ENCODE assay signal across 13 cellular contexts in genomic region chr17:50731575-50732460, GRCh38. TPM values are rescaled to one million over a fixed set of nuclear protein-coding genes. Genes with fewer than 3 reads are reported as not detected.
DNase-seq lines count a peak whose midpoint lies in the region; ATAC-seq and TF ChIP-seq lines count a peak whose summit lies in the region.
"Had no signal": no experiment of that assay in that cellular context is flagged by ENCODE, and none has a peak within 500 bp of the region (broad histone marks: within the 10 kb centered on the region; RNA-seq: fewer than 3 reads in every experiment).

No MANE protein-coding gene starts in this region.

- 0 out of 2 replicates have a peak overlapping the region, but pooled peaks have one; percentile 19 for H3K27ac ChIP-seq in DND-41 (ENCODE audit: low read length)
- H3K27ac ChIP-seq in SK-N-MC = 0 out of 2 replicates have a peak overlapping the region, but pooled peaks have one; percentile 19
- peak overlapping the region; percentile 28 for H3K27ac ChIP-seq in osteoblast (ENCODE audit: low read depth, low read length)

- H3K4me1 Mint-ChIP-seq in central memory CD8-positive, alpha-beta T cell = peaks cover 62% of the 10 kb centered on the region

- ATAC-seq in DND-41 (ENCODE audit: insufficient read depth, low read depth) = no peak
- ATAC-seq in central memory CD8-positive, alpha-beta T cell (replicated peaks; ENCODE audit: extremely low read depth, poor library complexity, severe bottlenecking) = peak; percentile 62
- no peak for ATAC-seq in GM18519 (IDR thresholded peaks at IDR 0.05; ENCODE audit: low FRiP score, unreplicated experiment)
- ATAC-seq in HG02840 (IDR thresholded peaks at IDR 0.05; ENCODE audit: low FRiP score, unreplicated experiment) = no peak

- no peak overlapping the region for H3K4me2 ChIP-seq in DND-41 (ENCODE audit: insufficient read depth, low read length)
- no peak overlapping the region for H3K4me2 ChIP-seq in osteoblast (ENCODE audit: insufficient read depth, low read length)

- H3K27me3 ChIP-seq in DND-41 (ENCODE audit: insufficient read depth, low read length, poor library complexity) = no peaks in the 10 kb centered on the region
- no peaks in the 10 kb centered on the region for H3K27me3 ChIP-seq in osteoblast (ENCODE audit: insufficient read depth, low read length)

- H3K4me3 ChIP-seq in DND-41 (ENCODE audit: low read depth in 1 of 2, low read length in 2 of 2) (no peak overlapping the region), SK-N-MC (no peak overlapping the region), osteoblast (ENCODE audit: insufficient read depth, low read length) (no peak overlapping the region)

- peaks cover 14% of the 10 kb centered on the region; the same call in 1 of the 2 replicates for H3K4me1 ChIP-seq in DND-41 (ENCODE audit: insufficient read depth, low read length)
- H3K4me1 ChIP-seq in osteoblast (ENCODE audit: insufficient read depth, low read length) = peaks cover 12% of the 10 kb centered on the region

- H2AFZ ChIP-seq in DND-41 (ENCODE audit: low read depth, low read length) (no peak overlapping the region), osteoblast (ENCODE audit: low read length) (no peak overlapping the region)

- H3K79me2 ChIP-seq in DND-41 (ENCODE audit: insufficient read depth, low read length) = peaks cover 99% of the 10 kb centered on the region
- peaks cover 98% of the 10 kb centered on the region for H3K79me2 ChIP-seq in osteoblast (ENCODE audit: insufficient read depth, low read length)

- DNase-seq in DND-41 (no peak), SK-N-MC (ENCODE audit: low read depth, low spot score) (no peak), osteoblast (ENCODE audit: insufficient read length, low spot score, missing footprints) (no peak), NCI-H2227 (lab: John Stamatoyannopoulos, UW; ENCODE audit: unreplicated experiment) (no peak)
- no peak for DNase-seq in central memory CD8-positive, alpha-beta T cell (ENCODE audit: low spot score in 2 of 2)
- DNase-seq: activated CD8-positive, alpha-beta memory T cell treated with anti-CD3 and anti-CD28 coated beads for 24 hours; hippocampal formation; NCI-H1417 treated with DMSO at 0.1 percent for 48 hours; NCI-H774 had no signal

- peak overlapping the region; percentile 63 for H3K27ac Mint-ChIP-seq in central memory CD8-positive, alpha-beta T cell (ENCODE audit: low read depth)

- H3K36me3 Mint-ChIP-seq in central memory CD8-positive, alpha-beta T cell (ENCODE audit: insufficient read depth) = peaks cover 11% of the 10 kb centered on the region

- no peaks in the 10 kb centered on the region for H3K9me3 Mint-ChIP-seq in central memory CD8-positive, alpha-beta T cell

- H4K20me1 ChIP-seq in DND-41 (ENCODE audit: insufficient read depth, low read length) (peaks cover 89% of the 10 kb centered on the region), osteoblast (ENCODE audit: insufficient read depth, low read length) (peaks cover 63% of the 10 kb centered on the region)

- H3K4me3 Mint-ChIP-seq in central memory CD8-positive, alpha-beta T cell = peak overlapping the region; percentile 55

- H3K9me3 ChIP-seq in DND-41 (ENCODE audit: insufficient read depth, low read length, severe bottlenecking) (no peaks in the 10 kb centered on the region), SK-N-MC (ENCODE audit: low read depth, low read length) (no peaks in the 10 kb centered on the region), osteoblast (ENCODE audit: low read depth, low read length) (no peaks in the 10 kb centered on the region)

- H3K36me3 ChIP-seq in DND-41 (ENCODE audit: insufficient read depth, low read length) (peaks cover 29% of the 10 kb centered on the region), SK-N-MC (ENCODE audit: insufficient read depth, low read length) (peaks cover 9% of the 10 kb centered on the region), osteoblast (ENCODE audit: insufficient read depth, low read length) (no peaks in the 10 kb centered on the region)

- TF ChIP-seq CTCF in DND-41 (IDR thresholded peaks at IDR 0.05; ENCODE audit: borderline replicate concordance, extremely low read depth, low read length, poor library complexity, severe bottlenecking) = no peak
- TF ChIP-seq CTCF in osteoblast (IDR thresholded peaks at IDR 0.05; ENCODE audit: extremely low read depth, low read depth, low read length) = no peak

- no peaks in the 10 kb centered on the region for H3K27me3 Mint-ChIP-seq in central memory CD8-positive, alpha-beta T cell

- H3K9ac ChIP-seq in DND-41 (ENCODE audit: low read depth, low read length) = no peak overlapping the region
- H3K9ac ChIP-seq in SK-N-MC (ENCODE audit: insufficient read length) = no peak overlapping the region

RNA-seq across cellular contexts. Expression of gene LUC7L3, which starts 12.4 kb away (rescaled TPM):
- total RNA-seq in osteoblast = 25.6 and 34.7 TPM in 2 replicates

RNA-seq across cellular contexts. Expression of gene ANKRD40, which starts 24.1 kb away (rescaled TPM):
- 41.5 and 42.7 TPM in 2 replicates for total RNA-seq in osteoblast

RNA-seq across cellular contexts. Expression of gene ANKRD40CL, which starts 35.5 kb away (rescaled TPM):
- 0.36 TPM in 1 of 2 replicates, not detected in the other for total RNA-seq in osteoblast
- total RNA-seq: H4, lung microvascular endothelial cell had no signal
